Comparison of ENCODE assay signal across 21 cellular contexts in the genomic region with DNA sequence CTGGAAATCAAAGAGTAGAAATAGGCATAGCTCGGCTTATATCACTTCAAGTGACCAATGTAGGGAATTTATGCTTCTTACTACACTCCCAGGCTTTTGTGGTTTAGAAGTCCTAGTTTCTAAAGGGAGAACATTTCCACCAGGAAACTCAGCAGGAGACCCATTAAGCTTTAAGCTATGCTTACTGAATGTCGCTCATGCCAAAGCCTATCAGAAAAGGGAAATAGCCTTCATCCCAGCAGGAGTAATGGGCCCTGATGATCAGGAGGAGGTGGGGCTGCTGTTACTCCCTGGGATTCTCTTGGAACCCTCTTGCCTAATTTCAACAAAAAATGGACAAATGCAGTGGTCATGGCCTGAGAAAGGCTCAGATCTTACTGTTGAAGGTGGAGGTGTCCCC. TPM values are rescaled to one million over a fixed set of nuclear protein-coding genes. Genes with fewer than 3 reads are reported as not detected.
"Had no signal": no experiment of that assay in that cellular context is flagged by ENCODE, and none has a peak within 500 bp of the region (broad histone marks: within the 10 kb centered on the region; RNA-seq: fewer than 3 reads in every experiment).

No MANE protein-coding gene starts in this region.

- H3K27me3 ChIP-seq: esophagus squamous epithelium, ovary, right lobe of liver, tibial nerve had no signal

- H3K4me3 ChIP-seq: esophagus squamous epithelium, ovary, right lobe of liver, tibial nerve had no signal

- H3K9me3 ChIP-seq: esophagus squamous epithelium, ovary, right lobe of liver, tibial nerve had no signal

- DNase-seq: activated CD4-positive, alpha-beta T cell treated with anti-CD3 and anti-CD28 coated beads for 4 hours; activated CD4-positive, alpha-beta T cell treated with anti-CD3 and anti-CD28 coated beads, Interleukin-2, amount 50 U/mL, for 4 hours; activated CD4-positive, CD25-positive, alpha-beta regulatory T cell; activated naive CD4-positive, alpha-beta T cell; activated T-cell treated with anti-CD3 and anti-CD28 coated beads for 4 hours; activated T-cell treated with anti-CD3 and anti-CD28 coated beads, Interleukin-2, amount 50 U/mL, for 72 hours; effector CD4-positive, alpha-beta T cell; esophagus squamous epithelium; midbrain; naive thymus-derived CD4-positive, alpha-beta T cell; ovary; right lobe of liver; stimulated activated CD4-positive, alpha-beta T cell treated with anti-CD3 and anti-CD28 coated beads, Interleukin-2, amount 100 ng/mL, for 48 hours; stimulated activated naive CD4-positive, alpha-beta T cell treated with Interleukin-2 at 50 U/mL for 16 hours had no signal

- H3K36me3 ChIP-seq: esophagus squamous epithelium, ovary, right lobe of liver, tibial nerve had no signal

- H3K4me1 Mint-ChIP-seq: central memory CD8-positive, alpha-beta T cell; naive thymus-derived CD4-positive, alpha-beta T cell had no signal

- H3K9me3 Mint-ChIP-seq: activated naive CD4-positive, alpha-beta T cell treated with anti-CD3 and anti-CD28 coated beads, Interleukin-2, amount 50 U/mL, for 72 hours; activated T-cell treated with anti-CD3 and anti-CD28 coated beads, Interleukin-2, amount 50 U/mL, for 72 hours; central memory CD8-positive, alpha-beta T cell; dendritic cell treated with granulocyte-macrophage colony-stimulating factor and Interleukin-4, amounts not matched to agents 40 ng/mL and 50 ng/mL, for 4 days; T-helper 2 cell treated with Interferon-gamma antibody and Interleukin-4, amounts not matched to agents 5 μg/mL and 100 μg/mL, for 36 hours had no signal

- ATAC-seq: activated naive CD4-positive, alpha-beta T cell treated with anti-CD3 and anti-CD28 coated beads, Interleukin-2, amount 50 U/mL, for 72 hours; activated T-cell treated with anti-CD3 and anti-CD28 coated beads, Interleukin-2, amount 50 U/mL, for 72 hours; right lobe of liver had no signal

- H3K27ac ChIP-seq: epithelial cell of prostate, esophagus squamous epithelium, ovary, right lobe of liver, tibial nerve had no signal

- H3K27ac Mint-ChIP-seq: activated naive CD4-positive, alpha-beta T cell treated with anti-CD3 and anti-CD28 coated beads, Interleukin-2, amount 50 U/mL, for 72 hours; activated T-cell treated with anti-CD3 and anti-CD28 coated beads, Interleukin-2, amount 50 U/mL, for 72 hours; dendritic cell treated with granulocyte-macrophage colony-stimulating factor and Interleukin-4, amounts not matched to agents 40 ng/mL and 50 ng/mL, for 4 days; naive thymus-derived CD4-positive, alpha-beta T cell; progenitor cell of endocrine pancreas; T-helper 2 cell treated with Interferon-gamma antibody and Interleukin-4, amounts not matched to agents 5 μg/mL and 100 μg/mL, for 36 hours had no signal

- H3K36me3 Mint-ChIP-seq: activated naive CD4-positive, alpha-beta T cell treated with anti-CD3 and anti-CD28 coated beads, Interleukin-2, amount 50 U/mL, for 72 hours; naive thymus-derived CD4-positive, alpha-beta T cell had no signal

- H3K27me3 Mint-ChIP-seq: central memory CD8-positive, alpha-beta T cell; dendritic cell treated with granulocyte-macrophage colony-stimulating factor and Interleukin-4, amounts not matched to agents 40 ng/mL and 50 ng/mL, for 4 days; progenitor cell of endocrine pancreas had no signal

- H3K4me1 ChIP-seq: right lobe of liver had no signal

- H3K4me3 Mint-ChIP-seq: activated T-cell treated with anti-CD3 and anti-CD28 coated beads, Interleukin-2, amount 50 U/mL, for 72 hours; central memory CD8-positive, alpha-beta T cell; dendritic cell treated with granulocyte-macrophage colony-stimulating factor and Interleukin-4, amounts not matched to agents 40 ng/mL and 50 ng/mL, for 4 days; naive thymus-derived CD4-positive, alpha-beta T cell; T-helper 2 cell treated with Interferon-gamma antibody and Interleukin-4, amounts not matched to agents 5 μg/mL and 100 μg/mL, for 36 hours had no signal

RNA-seq across cellular contexts. Expression of a gene that starts 54.5 kb away (rescaled TPM):
- total RNA-seq: naive thymus-derived CD4-positive, alpha-beta T cell had no signal
